Comparison of ENCODE assay signal across 12 cellular contexts in the genomic region with DNA sequence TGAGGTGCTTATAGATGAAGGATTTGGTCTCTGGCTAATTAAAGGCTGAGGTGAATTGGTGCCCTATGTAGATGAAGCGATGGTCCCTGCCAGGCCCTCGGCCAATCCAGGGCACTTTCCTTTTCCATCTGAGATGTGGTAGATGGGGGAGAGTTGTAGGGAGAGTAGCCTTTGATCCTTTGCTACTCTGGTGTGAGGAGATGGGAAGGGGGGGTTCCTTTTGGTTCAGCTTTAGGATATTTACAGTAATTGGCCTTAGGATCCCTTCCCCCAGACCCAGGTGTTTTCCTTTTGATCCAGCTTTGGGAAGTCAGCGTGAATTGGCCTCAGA.
"Had no signal": no experiment of that assay in that cellular context is flagged by ENCODE, and none has a peak within 500 bp of the region (broad histone marks: within the 10 kb centered on the region; RNA-seq: fewer than 3 reads in every experiment).

No MANE protein-coding gene starts in this region.

- FAIRE-seq: frontal cortex, TTC549 had no signal

- ATAC-seq: activated naive CD4-positive, alpha-beta T cell treated with anti-CD3 and anti-CD28 coated beads, Interleukin-2, amount 50 U/mL, for 72 hours; heart right ventricle had no signal

- H3K4me3 ChIP-seq: left lung, skin epidermis had no signal

- H3K36me3 ChIP-seq: heart right ventricle, left lung had no signal

- H3K27me3 ChIP-seq: heart right ventricle, left lung had no signal

- DNase-seq: activated CD4-positive, CD25-positive, alpha-beta regulatory T cell; heart right ventricle; islet precursor cell; left lung; nephron progenitor cell; T-helper 2 cell; trophoblast cell had no signal

- H3K27ac ChIP-seq: left lung, SK-N-MC, skin epidermis had no signal
